Comparison of ENCODE assay signal across 9 cellular contexts in the genomic region with DNA sequence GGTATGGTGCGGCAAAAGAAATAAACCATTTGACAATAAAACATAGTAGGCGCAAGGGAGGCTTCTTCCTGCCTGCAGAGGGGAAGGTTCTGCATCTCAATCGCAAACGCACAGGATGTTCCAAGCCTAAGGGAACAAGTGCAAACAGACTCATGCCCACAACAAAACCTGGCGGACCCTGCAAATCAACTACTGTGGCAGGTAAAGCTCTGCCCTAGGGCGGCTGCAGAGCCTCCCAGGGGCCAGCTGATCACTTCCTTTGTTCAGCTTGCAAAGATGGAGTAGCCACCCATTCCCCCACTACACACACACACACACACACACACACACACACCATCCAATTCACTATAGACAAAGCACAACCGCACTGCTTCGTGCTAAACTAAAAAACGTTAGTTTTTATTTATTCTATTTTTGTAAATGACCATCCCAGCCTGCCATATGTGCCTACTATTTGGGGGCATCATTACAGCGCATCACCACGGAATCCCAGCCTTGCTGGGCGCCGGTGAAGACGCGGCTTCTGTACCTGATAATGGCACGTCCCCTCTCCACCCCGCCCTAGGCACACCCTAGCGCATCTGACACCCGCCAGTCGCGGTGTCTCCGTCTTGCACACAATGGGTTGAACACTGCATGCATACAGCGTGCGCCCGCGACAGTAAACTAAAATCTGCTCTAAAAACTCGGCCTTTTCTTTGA. TPM values are rescaled to one million over a fixed set of nuclear protein-coding genes. Genes with fewer than 3 reads are reported as not detected.
DNase-seq lines count a peak whose midpoint lies in the region; ATAC-seq and TF ChIP-seq lines count a peak whose summit lies in the region.
"Had no signal": no experiment of that assay in that cellular context is flagged by ENCODE, and none has a peak within 500 bp of the region (broad histone marks: within the 10 kb centered on the region; RNA-seq: fewer than 3 reads in every experiment).

No MANE protein-coding gene starts in this region.

- H3K27me3 Mint-ChIP-seq in T-helper 2 cell treated with Interferon-gamma antibody and Interleukin-4, amounts not matched to agents 5 μg/mL and 100 μg/mL, for 36 hours (ENCODE audit: low read depth): peaks cover 61% of the 10 kb centered on the region
- peaks cover 63% of the 10 kb centered on the region for H3K27me3 Mint-ChIP-seq in activated T-helper 17 cell treated with anti-CD3 and anti-CD28 coated beads, Interleukin-2, amount 50 U/mL, for 72 hours

- H3K27me3 ChIP-seq in subcutaneous abdominal adipose tissue (ENCODE audit: control insufficient read depth in 5 of 5, insufficient read depth in 4 of 5, low read length in 5 of 5): peaks cover 4 to 19% (median 11%) of the 10 kb centered on the region in 5 donors
- H3K27me3 ChIP-seq: body of pancreas had no signal

- H3K36me3 ChIP-seq in subcutaneous abdominal adipose tissue (ENCODE audit: control insufficient read depth in 5 of 5, insufficient read depth in 5 of 5, low read length in 5 of 5): no peaks in the 10 kb centered on the region
- no peaks in the 10 kb centered on the region for H3K36me3 ChIP-seq in mucosa of descending colon (ENCODE audit: low read depth)

- intact Hi-C loops in mucosa of descending colon (cut with DNase I, micrococcal nuclease): loop anchor here (5.0 to 10.0 kb wide), 3 partner anchors 53 to 103 kb away; no protein-coding TSS in a partner anchor

- H3K4me3 ChIP-seq in subcutaneous abdominal adipose tissue (ENCODE audit: low read depth in 1 of 5, low read length in 5 of 5): peak overlapping the region; percentile 65 to 77 (median 75)
- no peak overlapping the region for H3K4me3 ChIP-seq in mucosa of descending colon

- peak overlapping the region; percentile 71 for H3K27ac ChIP-seq in subcutaneous abdominal adipose tissue (ENCODE audit: low read depth, low read length)
- H3K27ac ChIP-seq: body of pancreas had no signal

- DNase-seq in T-helper 2 cell treated with Interferon-gamma antibody and Interleukin-4, amounts not matched to agents 5 μg/mL and 100 μg/mL, for 36 hours (ENCODE audit: low spot score): no peak
- DNase-seq in T-helper 2 cell: no peak
- DNase-seq in iPS-NIHi7 (ENCODE audit: extremely low spot score): peak; percentile 65
- DNase-seq in mucosa of descending colon: no peak
- DNase-seq in Kasumi-1 (lab: John Stamatoyannopoulos, UW): no peak
- DNase-seq: body of pancreas had no signal

- no peaks in the 10 kb centered on the region for H3K36me3 Mint-ChIP-seq in T-helper 2 cell treated with Interferon-gamma antibody and Interleukin-4, amounts not matched to agents 5 μg/mL and 100 μg/mL, for 36 hours (ENCODE audit: low read depth)
- no peaks in the 10 kb centered on the region for H3K36me3 Mint-ChIP-seq in activated T-helper 17 cell treated with anti-CD3 and anti-CD28 coated beads, Interleukin-2, amount 50 U/mL, for 72 hours (ENCODE audit: low read depth)

- H3K27ac Mint-ChIP-seq in T-helper 2 cell treated with Interferon-gamma antibody and Interleukin-4, amounts not matched to agents 5 μg/mL and 100 μg/mL, for 36 hours: no peak overlapping the region
- H3K27ac Mint-ChIP-seq in activated T-helper 17 cell treated with anti-CD3 and anti-CD28 coated beads, Interleukin-2, amount 50 U/mL, for 72 hours: no peak overlapping the region

- H3K9me3 ChIP-seq in subcutaneous abdominal adipose tissue (ENCODE audit: control insufficient read depth in 5 of 5, low read length in 5 of 5) (no peaks in the 10 kb centered on the region), mucosa of descending colon (no peaks in the 10 kb centered on the region)
- H3K9me3 ChIP-seq: body of pancreas had no signal

- peaks cover 7% of the 10 kb centered on the region for H3K4me1 Mint-ChIP-seq in T-helper 2 cell treated with Interferon-gamma antibody and Interleukin-4, amounts not matched to agents 5 μg/mL and 100 μg/mL, for 36 hours (ENCODE audit: low read depth)
- H3K4me1 Mint-ChIP-seq in activated T-helper 17 cell treated with anti-CD3 and anti-CD28 coated beads, Interleukin-2, amount 50 U/mL, for 72 hours: peaks cover 5% of the 10 kb centered on the region

- peak overlapping the region in 2 of 5 donors; percentile 45 to 77 for H3K9ac ChIP-seq in subcutaneous abdominal adipose tissue (ENCODE audit: low read length in 5 of 5)

- no peak for ATAC-seq in activated T-helper 17 cell treated with anti-CD3 and anti-CD28 coated beads, Interleukin-2, amount 50 U/mL, for 72 hours (replicated peaks)
- ATAC-seq in GM18519 (IDR thresholded peaks at IDR 0.05; ENCODE audit: low FRiP score, unreplicated experiment) (no peak), mucosa of descending colon (no peak)

- no peak for TF ChIP-seq CTCF in mucosa of descending colon (IDR thresholded peaks at IDR 0.05)

- peak overlapping the region; percentile 61 for H3K4me3 Mint-ChIP-seq in T-helper 2 cell treated with Interferon-gamma antibody and Interleukin-4, amounts not matched to agents 5 μg/mL and 100 μg/mL, for 36 hours
- peak overlapping the region; percentile 59 for H3K4me3 Mint-ChIP-seq in activated T-helper 17 cell treated with anti-CD3 and anti-CD28 coated beads, Interleukin-2, amount 50 U/mL, for 72 hours

- H3K4me1 ChIP-seq in subcutaneous abdominal adipose tissue (ENCODE audit: control insufficient read depth in 5 of 5, insufficient read depth in 5 of 5, low read length in 5 of 5) (peaks cover 1 to 45% (median 35%) of the 10 kb centered on the region in 5 donors), mucosa of descending colon (ENCODE audit: low read depth) (peaks cover 14% of the 10 kb centered on the region)

- H3K9me3 Mint-ChIP-seq in T-helper 2 cell treated with Interferon-gamma antibody and Interleukin-4, amounts not matched to agents 5 μg/mL and 100 μg/mL, for 36 hours: no peaks in the 10 kb centered on the region
- H3K9me3 Mint-ChIP-seq in activated T-helper 17 cell treated with anti-CD3 and anti-CD28 coated beads, Interleukin-2, amount 50 U/mL, for 72 hours: no peaks in the 10 kb centered on the region

RNA-seq across cellular contexts. Expression of a gene that starts 57.6 kb away (rescaled TPM):
- total RNA-seq in activated T-helper 17 cell treated with anti-CD3 and anti-CD28 coated beads, Interleukin-2, amount 50 U/mL, for 72 hours: under 1 TPM in 1 of 2 donors, not detected in 1; 0.52 TPM
- total RNA-seq in mucosa of descending colon: 100 to 1,000 TPM in 1 of 3 donors, 10 to 100 TPM in 2; 12.0 to 134 (median 31.1) TPM

Comparison
In these comparisons a context has a peak if more than half of its experiments do, and no peak if none do; other contexts are left out.
1. RNA of a gene that starts 57.6 kb away (total RNA-seq): 12.0 to 134 TPM in mucosa of descending colon; 0.52 TPM in activated T-helper 17 cell treated with anti-CD3 and anti-CD28 coated beads, Interleukin-2, amount 50 U/mL, for 72 hours; every median in the first group is over 4 times any median in the second.